ENCODE assay signal across 18 cellular contexts in genomic region chr14:105118646-105119409, GRCh38. TPM values are rescaled to one million over a fixed set of nuclear protein-coding genes. Genes with fewer than 3 reads are reported as not detected.
DNase-seq lines count a peak whose midpoint lies in the region; ATAC-seq, FAIRE-seq and TF ChIP-seq lines count a peak whose summit lies in the region.
"Had no signal": no experiment of that assay in that cellular context is flagged by ENCODE, and none has a peak within 500 bp of the region (broad histone marks: within the 10 kb centered on the region; RNA-seq: fewer than 3 reads in every experiment).

No MANE protein-coding gene starts in this region.

- H3K27me3 ChIP-seq in breast epithelium (no peaks in the 10 kb centered on the region), left lung (peaks cover 0 to 5% of the 10 kb centered on the region in 2 donors), suprapubic skin (peaks cover 6% of the 10 kb centered on the region)

- peaks cover 0 to 15% of the 10 kb centered on the region in 2 donors for H3K9me3 ChIP-seq in breast epithelium
- H3K9me3 ChIP-seq in left lung: peaks cover 0 to 20% of the 10 kb centered on the region in 2 donors
- no peaks in the 10 kb centered on the region for H3K9me3 ChIP-seq in suprapubic skin

- peaks cover 6% of the 10 kb centered on the region for H3K27me3 Mint-ChIP-seq in activated CD8-positive, alpha-beta T cell treated with anti-CD3 and anti-CD28 coated beads, Interleukin-2, amount 10 ng/mL, durations not matched to agents 7 days and 5 days (ENCODE audit: low read depth)

- H3K4me1 ChIP-seq in breast epithelium: peaks cover 0 to 5% of the 10 kb centered on the region in 2 donors
- H3K4me1 ChIP-seq in left lung: no peaks in the 10 kb centered on the region
- H3K4me1 ChIP-seq in suprapubic skin: peaks cover 29% of the 10 kb centered on the region

- peak; percentile 97 for ATAC-seq in left lung
- no peak for ATAC-seq in activated CD8-positive, alpha-beta T cell treated with anti-CD3 and anti-CD28 coated beads, Interleukin-2, amount 10 ng/mL, durations not matched to agents 7 days and 5 days
- ATAC-seq in GM18519 (IDR thresholded peaks at IDR 0.05; ENCODE audit: low FRiP score, unreplicated experiment): no peak

- no peak overlapping the region for H3K4me3 Mint-ChIP-seq in activated CD8-positive, alpha-beta T cell treated with anti-CD3 and anti-CD28 coated beads, Interleukin-2, amount 10 ng/mL, durations not matched to agents 7 days and 5 days
- H3K4me3 Mint-ChIP-seq: activated CD4-positive, alpha-beta memory T cell treated with anti-CD3 and anti-CD28 coated beads for 36 hours; activated naive CD8-positive, alpha-beta T cell; B cell had no signal

- intact Hi-C loops in breast epithelium (cut with DNase I; ENCODE audit: low total_unique reads) (no loop called here), left lung (cut with DNase I) (no loop called here)

- H3K4me3 ChIP-seq in breast epithelium (peak overlapping the region in 1 of 3 donors; percentile 40), left lung (no peak overlapping the region), suprapubic skin (no peak overlapping the region)
- H3K4me3 ChIP-seq: GM23248 had no signal

- H3K27ac Mint-ChIP-seq in activated CD8-positive, alpha-beta T cell treated with anti-CD3 and anti-CD28 coated beads, Interleukin-2, amount 10 ng/mL, durations not matched to agents 7 days and 5 days: no peak overlapping the region
- H3K27ac Mint-ChIP-seq: activated CD4-positive, alpha-beta memory T cell treated with anti-CD3 and anti-CD28 coated beads for 36 hours; activated naive CD8-positive, alpha-beta T cell; B cell had no signal

- FAIRE-seq in RCC 7860 (lab: Jason Lieb, UNC): no peak
- FAIRE-seq: GM12892 had no signal

- no peak for TF ChIP-seq EP300 in Ishikawa (IDR thresholded peaks at IDR 0.05; ENCODE audit: borderline replicate concordance)
- TF ChIP-seq EP300 in suprapubic skin (IDR thresholded peaks at IDR 0.05): no peak

- H3K36me3 ChIP-seq in breast epithelium: no peaks in the 10 kb centered on the region
- H3K36me3 ChIP-seq in left lung: no peaks in the 10 kb centered on the region
- no peaks in the 10 kb centered on the region for H3K36me3 ChIP-seq in suprapubic skin

- CTCF ChIA-PET in activated CD8-positive, alpha-beta T cell treated with anti-CD3 and anti-CD28 coated beads, Interleukin-2, amount 10 ng/mL, durations not matched to agents 7 days and 5 days (lab: Charles Lee): no interaction called here

- no peak for TF ChIP-seq CTCF in breast epithelium (IDR thresholded peaks at IDR 0.05)
- TF ChIP-seq CTCF in left lung (IDR thresholded peaks at IDR 0.05): no peak
- TF ChIP-seq CTCF in suprapubic skin (IDR thresholded peaks at IDR 0.05): no peak

- DNase-seq in breast epithelium (ENCODE audit: low spot score in 2 of 2) (peak; percentile 54 to 77), left lung (peak in 1 of 2 donors; percentile 58), suprapubic skin (ENCODE audit: low spot score in 2 of 2) (peak; percentile 59 to 68), RCC 7860 (ENCODE audit: low spot score) (no peak)
- DNase-seq in activated CD8-positive, alpha-beta T cell treated with anti-CD3 and anti-CD28 coated beads, Interleukin-2, amount 10 ng/mL, durations not matched to agents 7 days and 5 days: no peak
- no peak for DNase-seq in activated CD4-positive, alpha-beta T cell treated with anti-CD3 and anti-CD28 coated beads for 1 hour
- DNase-seq: activated CD4-positive, alpha-beta memory T cell treated with anti-CD3 and anti-CD28 coated beads for 36 hours; activated T-cell treated with anti-CD3 and anti-CD28 coated beads, Interleukin-2, amount 50 U/mL, for 48 hours; DMS153; GM23248; NCI-H2107; stimulated activated CD4-positive, alpha-beta T cell treated with anti-CD3 and anti-CD28 coated beads, Interleukin-4, amount 100 ng/mL, for 4 hours; stimulated activated CD8-positive, alpha-beta memory T cell treated with anti-CD3 and anti-CD28 coated beads, Interleukin-4, amount 100 ng/mL, for 48 hours had no signal

- no peak for TF ChIP-seq POLR2A in breast epithelium (IDR thresholded peaks at IDR 0.05)
- TF ChIP-seq POLR2A in suprapubic skin (IDR thresholded peaks at IDR 0.05): no peak

- H3K4me1 Mint-ChIP-seq in activated CD8-positive, alpha-beta T cell treated with anti-CD3 and anti-CD28 coated beads, Interleukin-2, amount 10 ng/mL, durations not matched to agents 7 days and 5 days (ENCODE audit: low read depth): no peaks in the 10 kb centered on the region
- H3K4me1 Mint-ChIP-seq: B cell had no signal

- H3K36me3 Mint-ChIP-seq in activated CD8-positive, alpha-beta T cell treated with anti-CD3 and anti-CD28 coated beads, Interleukin-2, amount 10 ng/mL, durations not matched to agents 7 days and 5 days (ENCODE audit: low read depth): no peaks in the 10 kb centered on the region

- TF ChIP-seq RAD21 in Ishikawa (IDR thresholded peaks at IDR 0.05; ENCODE audit: low read depth): no peak

- POLR2A ChIA-PET in activated CD8-positive, alpha-beta T cell treated with anti-CD3 and anti-CD28 coated beads, Interleukin-2, amount 10 ng/mL, durations not matched to agents 7 days and 5 days (lab: Charles Lee): no interaction called here

- H3K27ac ChIP-seq in breast epithelium: peak overlapping the region; percentile 72 to 82
- H3K27ac ChIP-seq in left lung: no peak overlapping the region
- peak overlapping the region; percentile 57 for H3K27ac ChIP-seq in suprapubic skin
- H3K27ac ChIP-seq: GM23248 had no signal

- WGBS in suprapubic skin: 42% methylated on average over 11 of the region's 11 CpGs

- H3K9me3 Mint-ChIP-seq in activated CD8-positive, alpha-beta T cell treated with anti-CD3 and anti-CD28 coated beads, Interleukin-2, amount 10 ng/mL, durations not matched to agents 7 days and 5 days (ENCODE audit: insufficient read depth): no peaks in the 10 kb centered on the region

TF ChIP-seq in Ishikawa, 13 proteins besides CTCF, POLR2A, EP300 and RAD21:
- TF ChIP-seq REST (IDR thresholded peaks at IDR 0.05; ENCODE audit: low read depth): no peak
- 0 out of 2 replicates have a peak, but pooled peaks have one; percentile 14 for TF ChIP-seq MAX (IDR thresholded peaks at IDR 0.05)
- TF ChIP-seq CREB1 (IDR thresholded peaks at IDR 0.05; ENCODE audit: low read depth): no peak
- TF ChIP-seq USF1 (IDR thresholded peaks at IDR 0.05): no peak
- peak; percentile 13; the same call in 1 of the 2 replicates for TF ChIP-seq EGR1 (IDR thresholded peaks at IDR 0.05)
- TF ChIP-seq TEAD4 (IDR thresholded peaks at IDR 0.05): peak; percentile 48
- TF ChIP-seq ZBTB7A (IDR thresholded peaks at IDR 0.05; ENCODE audit: low read depth): no peak
- no peak; the same call in 1 of the 2 replicates for TF ChIP-seq FOXM1 (IDR thresholded peaks at IDR 0.05; ENCODE audit: borderline replicate concordance, low read depth)
- TF ChIP-seq TCF12 (IDR thresholded peaks at IDR 0.05; ENCODE audit: low read depth): no peak

RNA-seq across cellular contexts. Expression of gene JAG2, which starts 49.7 kb away (rescaled TPM):
- total RNA-seq in breast epithelium (10 to 100 TPM in 2 of 3 donors, 1 to 10 TPM in 1; 4.2 to 15.4 (median 13.1) TPM), left lung (10 to 100 TPM; 32.0 to 34.2 TPM), suprapubic skin (10 to 100 TPM; 47.4 to 75.4 (median 67.2) TPM)
- 1 to 10 TPM; 2.5 to 2.9 TPM for total RNA-seq in activated CD8-positive, alpha-beta T cell treated with anti-CD3 and anti-CD28 coated beads, Interleukin-2, amount 10 ng/mL, durations not matched to agents 7 days and 5 days

RNA-seq across cellular contexts. Expression of gene GPR132, which starts 53.6 kb away (rescaled TPM):
- total RNA-seq in breast epithelium (1 to 10 TPM; 1.3 to 2.9 (median 1.8) TPM), left lung (10 to 100 TPM in 1 of 2 donors, 1 to 10 TPM in 1; 1.9 to 10.4 TPM), suprapubic skin (1 to 10 TPM in 2 of 4 donors, under 1 TPM in 2; 0.95 to 2.7 (median 1.3) TPM)
- 10 to 100 TPM; 35.7 to 40.4 TPM for total RNA-seq in activated CD8-positive, alpha-beta T cell treated with anti-CD3 and anti-CD28 coated beads, Interleukin-2, amount 10 ng/mL, durations not matched to agents 7 days and 5 days
- total RNA-seq: GM23248 had no signal

Comparison
In these comparisons a context has a peak if more than half of its experiments do, and no peak if none do; other contexts are left out.
1. DNase-seq: peak in breast epithelium (2 of 2) and suprapubic skin (2 of 2); none in RCC 7860 (single experiment), activated CD8-positive, alpha-beta T cell treated with anti-CD3 and anti-CD28 coated beads, Interleukin-2, amount 10 ng/mL, durations not matched to agents 7 days and 5 days (single experiment) and activated CD4-positive, alpha-beta T cell treated with anti-CD3 and anti-CD28 coated beads for 1 hour (single experiment).
2. H3K27ac ChIP-seq: peak in breast epithelium (2 of 2) and suprapubic skin (single experiment); none in left lung (0 of 2).